Comparison of ENCODE assay signal across 14 cellular contexts in genomic region chr13:27288397-27288796, GRCh38. TPM values are rescaled to one million over a fixed set of nuclear protein-coding genes. Genes with fewer than 3 reads are reported as not detected.
DNase-seq lines count a peak whose midpoint lies in the region; TF ChIP-seq lines count a peak whose summit lies in the region.
"Had no signal": no experiment of that assay in that cellular context is flagged by ENCODE, and none has a peak within 500 bp of the region (broad histone marks: within the 10 kb centered on the region; RNA-seq: fewer than 3 reads in every experiment).

No MANE protein-coding gene starts in this region.

- H3K9me3 Mint-ChIP-seq in nephron progenitor cell: peaks cover 4% of the 10 kb centered on the region

- H3K36me3 Mint-ChIP-seq in nephron progenitor cell (ENCODE audit: low read depth): no peaks in the 10 kb centered on the region
- H3K36me3 Mint-ChIP-seq: CD4-positive, alpha-beta memory T cell had no signal

- no peak overlapping the region for H3K4me3 Mint-ChIP-seq in nephron progenitor cell
- H3K4me3 Mint-ChIP-seq: CD4-positive, alpha-beta memory T cell had no signal

- H3K9me3 ChIP-seq in osteoblast (ENCODE audit: low read depth, low read length): no peaks in the 10 kb centered on the region
- H3K9me3 ChIP-seq: A549, BE2C had no signal

- H3K27me3 Mint-ChIP-seq in nephron progenitor cell (ENCODE audit: low read depth, poor library complexity): peaks cover 6% of the 10 kb centered on the region
- H3K27me3 Mint-ChIP-seq: CD4-positive, alpha-beta memory T cell had no signal

- H2AFZ ChIP-seq in osteoblast (ENCODE audit: low read length): no peak overlapping the region
- H2AFZ ChIP-seq: GM23248 had no signal

- no peaks in the 10 kb centered on the region for H3K27me3 ChIP-seq in osteoblast (ENCODE audit: insufficient read depth, low read length)

- no peaks in the 10 kb centered on the region for H3K36me3 ChIP-seq in osteoblast (ENCODE audit: insufficient read depth, low read length)
- H3K36me3 ChIP-seq: BE2C had no signal

- TF ChIP-seq CTCF in nephron progenitor cell (IDR thresholded peaks at IDR 0.05): no peak
- no peak for TF ChIP-seq CTCF in osteoblast (IDR thresholded peaks at IDR 0.05; ENCODE audit: extremely low read depth, low read depth, low read length)

- H4K20me1 ChIP-seq in osteoblast (ENCODE audit: insufficient read depth, low read length): no peaks in the 10 kb centered on the region

- H3K27ac Mint-ChIP-seq in nephron progenitor cell: peak overlapping the region; percentile 8
- H3K27ac Mint-ChIP-seq: CD4-positive, alpha-beta memory T cell had no signal

- no peak for DNase-seq in caudate nucleus (lab: John Stamatoyannopoulos, UW)
- peak; percentile 80 for DNase-seq in left kidney (ENCODE audit: low read depth, low spot score)
- DNase-seq in nephron progenitor cell: no peak
- DNase-seq in T1000 (lab: John Stamatoyannopoulos, UW): no peak
- no peak for DNase-seq in GDM1 (lab: John Stamatoyannopoulos, UW)
- DNase-seq in SK-N-DZ (ENCODE audit: low spot score): no peak
- DNase-seq in osteoblast (ENCODE audit: insufficient read length, low spot score, missing footprints): no peak
- DNase-seq: BE2C; CD4-positive, alpha-beta memory T cell; DMS79; EL; GM23248 had no signal

- H3K4me1 ChIP-seq in osteoblast (ENCODE audit: insufficient read depth, low read length): no peaks in the 10 kb centered on the region
- H3K4me1 ChIP-seq: A549, BE2C had no signal

- H3K79me2 ChIP-seq in osteoblast (ENCODE audit: insufficient read depth, low read length): no peaks in the 10 kb centered on the region

- H3K4me2 ChIP-seq in osteoblast (ENCODE audit: insufficient read depth, low read length): no peak overlapping the region
- H3K4me2 ChIP-seq: A549 had no signal

- H3K4me1 Mint-ChIP-seq in nephron progenitor cell: peaks cover 30% of the 10 kb centered on the region

- H3K27ac ChIP-seq in caudate nucleus (ENCODE audit: low read depth, low read length) (peak overlapping the region; percentile 73), osteoblast (ENCODE audit: low read depth, low read length) (no peak overlapping the region)
- H3K27ac ChIP-seq: A549, C4-2B, GM23248 had no signal

- no peak overlapping the region for H3K4me3 ChIP-seq in osteoblast (ENCODE audit: insufficient read depth, low read length)
- H3K4me3 ChIP-seq: A549, GM23248 had no signal

RNA-seq across cellular contexts. Expression of gene RASL11A, which starts 17.8 kb away (rescaled TPM):
- polyA plus RNA-seq in SK-N-DZ (2014; cell fraction: cytosol; rRNA removed): 9.6 and 13.2 TPM in 2 replicates
- polyA plus RNA-seq in SK-N-DZ (2014; cell fraction: nucleus; rRNA removed): 6.0 and 6.5 TPM in 2 replicates
- total RNA-seq in osteoblast: 8.8 and 11.9 TPM in 2 replicates

RNA-seq across cellular contexts. Expression of gene RPL21, which starts 37.0 kb away (rescaled TPM):
- 2,704 and 3,032 TPM in 2 replicates for polyA plus RNA-seq in SK-N-DZ (2014; cell fraction: cytosol; rRNA removed)
- polyA plus RNA-seq in SK-N-DZ (2014; cell fraction: nucleus; rRNA removed): 1,401 and 2,146 TPM in 2 replicates
- 544 and 726 TPM in 2 replicates for total RNA-seq in osteoblast
